ENCODE assay signal across 9 cellular contexts in genomic region chr2:240451791-240452470, GRCh38. TPM values are rescaled to one million over a fixed set of nuclear protein-coding genes. Genes with fewer than 3 reads are reported as not detected.
DNase-seq lines count a peak whose midpoint lies in the region; ATAC-seq and TF ChIP-seq lines count a peak whose summit lies in the region.
"Had no signal": no experiment of that assay in that cellular context is flagged by ENCODE, and none has a peak within 500 bp of the region (broad histone marks: within the 10 kb centered on the region; RNA-seq: fewer than 3 reads in every experiment).

No MANE protein-coding gene starts in this region.

- H3K9me3 Mint-ChIP-seq in stimulated activated naive CD8-positive, alpha-beta T cell treated with anti-CD3 and anti-CD28 coated beads, Interleukin-15, Interleukin-2, amounts not matched to agents 100 ng/mL and 50 ng/mL, for 24 hours = no peaks in the 10 kb centered on the region
- no peaks in the 10 kb centered on the region for H3K9me3 Mint-ChIP-seq in nephron

- ATAC-seq in stimulated activated naive CD8-positive, alpha-beta T cell treated with anti-CD3 and anti-CD28 coated beads, Interleukin-15, Interleukin-2, amounts not matched to agents 100 U/mL and 50 U/mL, for 24 hours = no peak
- no peak for ATAC-seq in HG02642 (IDR thresholded peaks at IDR 0.05; ENCODE audit: poor library complexity, unreplicated experiment)
- no peak for ATAC-seq in GM21529 (IDR thresholded peaks at IDR 0.05; ENCODE audit: unreplicated experiment)
- ATAC-seq in esophagus mucosa = no peak

- peaks cover 44% of the 10 kb centered on the region for H3K27me3 Mint-ChIP-seq in stimulated activated naive CD8-positive, alpha-beta T cell treated with anti-CD3 and anti-CD28 coated beads, Interleukin-15, Interleukin-2, amounts not matched to agents 100 ng/mL and 50 ng/mL, for 24 hours
- H3K27me3 Mint-ChIP-seq in nephron (ENCODE audit: low read depth) = peaks cover 20% of the 10 kb centered on the region

- DNase-seq in stimulated activated naive CD8-positive, alpha-beta T cell treated with anti-CD3 and anti-CD28 coated beads, Interleukin-15, Interleukin-2, amounts not matched to agents 100 U/mL and 50 U/mL, for 24 hours = no peak
- DNase-seq in epithelial cell of proximal tubule (ENCODE audit: low read depth) (no peak), foreskin melanocyte (no peak)
- DNase-seq: DMS 273 treated with DMSO at 0.1 percent for 48 hours had no signal

- TF ChIP-seq CTCF in epithelial cell of proximal tubule (conservative IDR thresholded peaks at IDR 0.05; ENCODE audit: low read depth, low read length) (no peak), nephron (IDR thresholded peaks at IDR 0.05; ENCODE audit: unreplicated experiment in 3 of 3) (no peak)

- H3K27ac Mint-ChIP-seq in stimulated activated naive CD8-positive, alpha-beta T cell treated with anti-CD3 and anti-CD28 coated beads, Interleukin-15, Interleukin-2, amounts not matched to agents 100 ng/mL and 50 ng/mL, for 24 hours = no peak overlapping the region
- H3K27ac Mint-ChIP-seq in nephron = peak overlapping the region in 2 of 3 experiments; percentile 46 to 48

- H3K36me3 Mint-ChIP-seq in stimulated activated naive CD8-positive, alpha-beta T cell treated with anti-CD3 and anti-CD28 coated beads, Interleukin-15, Interleukin-2, amounts not matched to agents 100 ng/mL and 50 ng/mL, for 24 hours (ENCODE audit: low read depth) = no peaks in the 10 kb centered on the region
- no peaks in the 10 kb centered on the region for H3K36me3 Mint-ChIP-seq in nephron (ENCODE audit: low read depth)

- peak overlapping the region; percentile 39 for H3K4me3 Mint-ChIP-seq in stimulated activated naive CD8-positive, alpha-beta T cell treated with anti-CD3 and anti-CD28 coated beads, Interleukin-15, Interleukin-2, amounts not matched to agents 100 ng/mL and 50 ng/mL, for 24 hours
- peak overlapping the region; percentile 84 to 85 (median 84) for H3K4me3 Mint-ChIP-seq in nephron

- H3K4me1 Mint-ChIP-seq in stimulated activated naive CD8-positive, alpha-beta T cell treated with anti-CD3 and anti-CD28 coated beads, Interleukin-15, Interleukin-2, amounts not matched to agents 100 ng/mL and 50 ng/mL, for 24 hours (ENCODE audit: low read depth) = no peaks in the 10 kb centered on the region
- H3K4me1 Mint-ChIP-seq in nephron = peaks cover 28% of the 10 kb centered on the region

- H3K4me3 ChIP-seq in epithelial cell of proximal tubule (ENCODE audit: low read depth, low read length) = peak overlapping the region; percentile 56

RNA-seq across cellular contexts. Expression of gene GPC1, which starts 16.5 kb away (rescaled TPM):
- 31.4 and 45.4 TPM in 2 replicates for total RNA-seq in epithelial cell of proximal tubule
- total RNA-seq in esophagus mucosa = 101 TPM
